1 cellular context compared by ENCODE assay signal in the genomic region with DNA sequence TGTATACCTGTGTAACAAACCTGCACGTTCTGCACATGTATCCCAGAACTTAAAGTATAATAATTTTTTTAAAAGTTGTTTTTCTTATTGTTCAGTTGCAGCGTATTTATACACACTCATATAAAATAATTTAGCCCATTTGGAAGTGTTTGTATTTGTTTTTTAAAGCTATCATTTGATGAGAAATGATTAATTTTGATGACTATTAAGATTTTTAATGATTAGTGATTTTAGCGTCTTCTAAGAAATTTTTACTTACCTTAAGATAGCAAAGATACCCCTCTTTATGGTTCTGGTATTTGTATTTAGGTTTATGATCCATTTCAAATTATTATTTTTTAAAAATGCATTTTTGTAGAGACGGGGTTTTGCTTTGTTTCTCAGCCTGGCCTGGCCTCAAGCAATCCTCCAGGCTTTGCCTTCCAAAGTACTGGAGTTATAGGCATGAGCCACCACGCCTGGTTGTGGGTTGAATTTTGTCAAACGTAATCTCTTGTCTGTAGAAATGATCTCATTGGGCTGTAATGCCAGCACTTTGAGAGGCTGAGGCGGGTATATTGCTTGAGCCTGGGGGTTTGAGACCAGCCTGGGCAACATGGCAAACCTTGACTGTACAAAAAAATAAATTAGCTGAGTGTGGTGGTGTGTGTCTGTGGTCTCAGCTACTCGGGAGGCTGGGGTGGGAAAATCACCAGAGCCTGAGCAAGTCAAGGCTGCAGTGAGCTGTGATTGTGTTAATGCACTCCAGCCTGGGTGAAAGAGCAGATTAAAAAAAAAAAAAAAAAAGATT.
TF ChIP-seq lines count a peak whose summit lies in the region.

No MANE protein-coding gene starts in this region.

TF ChIP-seq in A549, 52 proteins besides CTCF, POLR2A, EP300 and RAD21:
- peak; percentile 31 for TF ChIP-seq MAFK (IDR thresholded peaks at IDR 0.05; ENCODE audit: partially characterized antibody)
- no peak for TF ChIP-seq PBX3 (IDR thresholded peaks at IDR 0.05)
